In the genomic region with DNA sequence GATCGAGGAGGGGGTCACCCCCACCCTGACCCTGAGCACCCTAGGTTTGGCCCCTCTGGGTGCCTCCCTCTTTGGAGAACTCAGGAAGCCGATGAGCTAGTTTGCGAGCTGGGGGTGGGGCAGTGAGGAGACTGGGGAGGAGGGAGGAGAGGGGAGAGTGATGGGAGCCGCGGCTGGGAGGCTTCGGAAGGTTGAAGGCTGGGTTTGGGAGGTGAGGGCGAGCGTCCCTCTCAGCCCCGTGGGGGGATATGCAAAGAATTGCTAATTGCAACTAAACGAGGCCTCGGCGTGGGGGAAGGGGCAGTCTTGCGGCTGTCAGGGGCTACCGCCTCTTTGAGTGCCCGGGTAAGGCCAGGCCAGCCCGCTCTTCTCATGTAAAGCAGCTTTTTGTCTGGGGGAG, we compare ENCODE assay signal across 28 cellular contexts. TPM values are rescaled to one million over a fixed set of nuclear protein-coding genes. Genes with fewer than 3 reads are reported as not detected.
DNase-seq lines count a peak whose midpoint lies in the region; ATAC-seq, FAIRE-seq and TF ChIP-seq lines count a peak whose summit lies in the region.
"Had no signal": no experiment of that assay in that cellular context is flagged by ENCODE, and none has a peak within 500 bp of the region (broad histone marks: within the 10 kb centered on the region; RNA-seq: fewer than 3 reads in every experiment).

No MANE protein-coding gene starts in this region.

- no peak overlapping the region for H2AK5ac ChIP-seq in mesendoderm (ENCODE audit: low read length)

- peak overlapping the region; percentile 81 for H3K18ac ChIP-seq in mesendoderm (ENCODE audit: low read length)

- no peaks in the 10 kb centered on the region for H4K20me1 ChIP-seq in Loucy (ENCODE audit: insufficient read depth, low read length, poor library complexity, severe bottlenecking)

- no peak overlapping the region for H2BK15ac ChIP-seq in mesendoderm (replicated peaks; ENCODE audit: low read depth)

- no peak overlapping the region for H3K23ac ChIP-seq in mesendoderm (ENCODE audit: low read length)

- H3K36me3 ChIP-seq in Loucy (ENCODE audit: insufficient read depth, low read length): no peaks in the 10 kb centered on the region
- no peaks in the 10 kb centered on the region for H3K36me3 ChIP-seq in endodermal cell (ENCODE audit: control insufficient read depth, insufficient read depth, low read length)
- H3K36me3 ChIP-seq in mesendoderm (ENCODE audit: control insufficient read depth, insufficient read depth, low read length): no peaks in the 10 kb centered on the region
- no peaks in the 10 kb centered on the region for H3K36me3 ChIP-seq in adrenal gland (replicated peaks in 1 of 2)
- H3K36me3 ChIP-seq: colonic mucosa, left ventricle myocardium inferior, sigmoid colon, SJSA1, tibial nerve had no signal

- H3K4me3 ChIP-seq in A549 (no peak overlapping the region), Loucy (ENCODE audit: low read length, poor library complexity, severe bottlenecking) (no peak overlapping the region), endodermal cell (ENCODE audit: low read length) (no peak overlapping the region), mesendoderm (ENCODE audit: low read length) (no peak overlapping the region), adrenal gland (no peak overlapping the region)
- H3K4me3 ChIP-seq: colonic mucosa, left ventricle myocardium inferior, sigmoid colon, SJSA1, tibial nerve had no signal

- no peak for TF ChIP-seq EP300 in A549 (IDR thresholded peaks at IDR 0.05)

- H2BK120ac ChIP-seq in mesendoderm (ENCODE audit: low read depth, low read length): no peak overlapping the region

- H3K4me3 Mint-ChIP-seq in endodermal cell (peak overlapping the region; percentile 32), endothelial cell (ENCODE audit: unreplicated experiment) (no peak overlapping the region)
- H3K4me3 Mint-ChIP-seq: activated T-cell treated with anti-CD3 and anti-CD28 coated beads, Interleukin-2, amount 50 U/mL, for 4 hours; CD8-positive, alpha-beta T cell; naive thymus-derived CD8-positive, alpha-beta T cell; stimulated activated naive CD8-positive, alpha-beta T cell treated with anti-CD3 and anti-CD28 coated beads, Interleukin-15, amount 100 ng/mL, for 72 hours had no signal

- no peaks in the 10 kb centered on the region for H3K79me1 ChIP-seq in mesendoderm (ENCODE audit: low read length)

- FAIRE-seq in A549 (lab: Jason Lieb, UNC): no peak
- FAIRE-seq: endometrium, GM18507 had no signal

- DNase-seq in A549 (ENCODE audit: low read depth in 1 of 2, low spot score in 1 of 2) (no peak), endodermal cell (peak; percentile 99), mesendoderm (peak; percentile 96), adrenal gland (no peak), endothelial cell (ENCODE audit: low spot score) (no peak), ureter (ENCODE audit: low spot score) (no peak)
- DNase-seq in activated CD4-positive, alpha-beta T cell treated with anti-CD3 and anti-CD28 coated beads, Interleukin-2, amount 50 U/mL, for 48 hours: no peak
- DNase-seq: 8988T; activated CD4-positive, alpha-beta T cell treated with anti-CD3 and anti-CD28 coated beads for 1 hour; activated T-cell treated with anti-CD3 and anti-CD28 coated beads, Interleukin-2, amount 50 U/mL, for 4 hours; CD8-positive, alpha-beta T cell; colonic mucosa; GDM1; GOT3; left ventricle myocardium inferior; midbrain; MV-4-11; naive thymus-derived CD8-positive, alpha-beta T cell; NCI-H1694; sigmoid colon; stimulated activated CD4-positive, alpha-beta T cell treated with anti-CD3 and anti-CD28 coated beads, Interleukin-15, amount 100 ng/mL, for 24 hours; stimulated activated naive CD8-positive, alpha-beta T cell treated with anti-CD3 and anti-CD28 coated beads, Interleukin-15, amount 100 ng/mL, for 72 hours; T-helper 1 cell had no signal

- peaks cover 58% of the 10 kb centered on the region for H3K4me1 Mint-ChIP-seq in endodermal cell
- peaks cover 30% of the 10 kb centered on the region for H3K4me1 Mint-ChIP-seq in endothelial cell (ENCODE audit: unreplicated experiment)
- H3K4me1 Mint-ChIP-seq: naive thymus-derived CD8-positive, alpha-beta T cell; stimulated activated naive CD8-positive, alpha-beta T cell treated with anti-CD3 and anti-CD28 coated beads, Interleukin-15, amount 100 ng/mL, for 72 hours had no signal

- TF ChIP-seq POLR2A in A549 (IDR thresholded peaks at IDR 0.05; ENCODE audit: low read length) (no peak), adrenal gland (IDR thresholded peaks at IDR 0.05) (no peak)

- no peaks in the 10 kb centered on the region for H3F3A ChIP-seq in Loucy (ENCODE audit: low read depth)

- H3K9me3 Mint-ChIP-seq in endodermal cell: peaks cover 4% of the 10 kb centered on the region
- no peaks in the 10 kb centered on the region for H3K9me3 Mint-ChIP-seq in endothelial cell (ENCODE audit: unreplicated experiment)
- H3K9me3 Mint-ChIP-seq: activated T-cell treated with anti-CD3 and anti-CD28 coated beads, Interleukin-2, amount 50 U/mL, for 4 hours; CD8-positive, alpha-beta T cell; naive thymus-derived CD8-positive, alpha-beta T cell; stimulated activated naive CD8-positive, alpha-beta T cell treated with anti-CD3 and anti-CD28 coated beads, Interleukin-15, amount 100 ng/mL, for 72 hours had no signal

- peak overlapping the region; percentile 56 for H3K56ac ChIP-seq in mesendoderm (ENCODE audit: low read length)

- H3K4me1 ChIP-seq in A549 (peaks cover 57% of the 10 kb centered on the region), Loucy (ENCODE audit: insufficient read depth, low read length, poor library complexity, severe bottlenecking) (peaks cover 54% of the 10 kb centered on the region), endodermal cell (ENCODE audit: control insufficient read depth, insufficient read depth, low read length) (peaks cover 9% of the 10 kb centered on the region), mesendoderm (ENCODE audit: control insufficient read depth, low read depth, low read length) (peaks cover 31% of the 10 kb centered on the region), adrenal gland (replicated peaks in 1 of 2) (peaks cover 0 to 5% of the 10 kb centered on the region in 2 donors)
- H3K4me1 ChIP-seq: colonic mucosa, left ventricle myocardium inferior had no signal

- peak overlapping the region; percentile 55 for H3K27ac Mint-ChIP-seq in endodermal cell
- H3K27ac Mint-ChIP-seq in endothelial cell (ENCODE audit: unreplicated experiment): no peak overlapping the region
- H3K27ac Mint-ChIP-seq: CD8-positive, alpha-beta T cell; naive thymus-derived CD8-positive, alpha-beta T cell; stimulated activated naive CD8-positive, alpha-beta T cell treated with anti-CD3 and anti-CD28 coated beads, Interleukin-15, amount 100 ng/mL, for 72 hours had no signal

- H3K79me2 ChIP-seq in Loucy (ENCODE audit: insufficient read depth, low read length) (no peaks in the 10 kb centered on the region), mesendoderm (ENCODE audit: control insufficient read depth, insufficient read depth, low read length) (no peaks in the 10 kb centered on the region)

- no peak overlapping the region for H2AFZ ChIP-seq in Loucy (ENCODE audit: low read length)

- H4K5ac ChIP-seq in mesendoderm (ENCODE audit: low read length): no peak overlapping the region

- H3K4me2 ChIP-seq in A549 (no peak overlapping the region), Loucy (ENCODE audit: low read depth, low read length, poor library complexity, severe bottlenecking) (peak overlapping the region; percentile 20), mesendoderm (ENCODE audit: low read length) (peak overlapping the region; percentile 10)

- H3K4ac ChIP-seq in mesendoderm (ENCODE audit: low read depth, low read length): peak overlapping the region; percentile 22

- H3K27ac ChIP-seq in A549 (peak overlapping the region; percentile 93 to 94), endodermal cell (ENCODE audit: low read depth, low read length) (peak overlapping the region; percentile 85), mesendoderm (ENCODE audit: low read depth, low read length) (peak overlapping the region; percentile 25), adrenal gland (no peak overlapping the region)
- H3K27ac ChIP-seq: colonic mucosa, left ventricle myocardium inferior, sigmoid colon, SJSA1, tibial nerve had no signal

- intact Hi-C loops in adrenal gland (cut with DNase I): loop anchor here in 1 of 2 donors (5.0 kb wide), 1 partner anchor 93 kb away; no protein-coding TSS in a partner anchor

- no peak for ATAC-seq in A549
- ATAC-seq: activated T-cell treated with anti-CD3 and anti-CD28 coated beads, Interleukin-2, amount 50 U/mL, for 4 hours; CD8-positive, alpha-beta T cell; naive thymus-derived CD8-positive, alpha-beta T cell; stimulated activated naive CD8-positive, alpha-beta T cell treated with anti-CD3 and anti-CD28 coated beads, Interleukin-15, amount 100 ng/mL, for 72 hours had no signal

- H3K36me3 Mint-ChIP-seq in endodermal cell (ENCODE audit: low read depth): no peaks in the 10 kb centered on the region
- no peaks in the 10 kb centered on the region for H3K36me3 Mint-ChIP-seq in endothelial cell (ENCODE audit: low read depth, unreplicated experiment)
- H3K36me3 Mint-ChIP-seq: CD8-positive, alpha-beta T cell; naive thymus-derived CD8-positive, alpha-beta T cell had no signal

- TF ChIP-seq CTCF in A549 (IDR thresholded peaks at IDR 0.05): no peak
- TF ChIP-seq CTCF in Loucy (conservative IDR thresholded peaks at IDR 0.05; ENCODE audit: low read length): no peak
- no peak for TF ChIP-seq CTCF in endodermal cell (conservative IDR thresholded peaks at IDR 0.05)
- no peak for TF ChIP-seq CTCF in adrenal gland (IDR thresholded peaks at IDR 0.05)
- no peak for TF ChIP-seq CTCF in endothelial cell (IDR thresholded peaks at IDR 0.05; ENCODE audit: unreplicated experiment)

- CTCF ChIA-PET in A549 (lab: Yijun Ruan, JAX): interaction anchor here (0.7 to 9.9 kb wide), 6 partner anchors 17 to 275 kb away, joined by 3 to 324 read pairs (median 4); partner anchors contain the start of gene FZD2

- H4K8ac ChIP-seq in mesendoderm (ENCODE audit: low read depth, low read length): no peak overlapping the region

- H3K27me3 Mint-ChIP-seq in endodermal cell (ENCODE audit: insufficient read depth) (peaks cover 50% of the 10 kb centered on the region), endothelial cell (ENCODE audit: unreplicated experiment) (peaks cover 16% of the 10 kb centered on the region)

- H3K9me2 ChIP-seq in Loucy (replicated peaks; ENCODE audit: low read depth, low read length): no peaks in the 10 kb centered on the region

- POLR2A ChIA-PET in A549 (lab: Yijun Ruan, JAX): interaction anchor here (1.3 kb wide), 1 partner anchor 17 kb away, joined by 9 read pairs; the partner anchor contains the start of gene FZD2

- TF ChIP-seq RAD21 in A549 (conservative IDR thresholded peaks at IDR 0.05 in 1 of 2, IDR thresholded peaks at IDR 0.05 in 1 of 2): no peak

- H2BK5ac ChIP-seq in mesendoderm (ENCODE audit: low read length): no peak overlapping the region

- H3K9me3 ChIP-seq in A549 (no peaks in the 10 kb centered on the region), Loucy (ENCODE audit: insufficient read depth, low read depth, low read length) (no peaks in the 10 kb centered on the region), endodermal cell (ENCODE audit: control insufficient read depth, low read length) (no peaks in the 10 kb centered on the region), adrenal gland (replicated peaks in 1 of 3) (no peaks in the 10 kb centered on the region)
- H3K9me3 ChIP-seq: colonic mucosa, left ventricle myocardium inferior, sigmoid colon, SJSA1, tibial nerve had no signal

- WGBS in A549 (ENCODE audit: missing lambda C conversion rate): 81% methylated on average over 16 of the region's 16 CpGs
- WGBS in endodermal cell (ENCODE audit: insufficient coverage in 1 of 2, insufficient read length in 1 of 2), 2 experiments: 12 to 21% methylated on average over 7 to 16 of the region's 16 CpGs
- WGBS in mesendoderm (ENCODE audit: extremely low coverage, insufficient coverage, low lambda C conversion rate): no CpG with 5 or more reads among the region's 16 CpGs
- 51 to 58% (median 57%) methylated on average over 12 to 16 of the region's 16 CpGs for WGBS in adrenal gland, 4 donors

- H3K27me3 ChIP-seq in Loucy (ENCODE audit: insufficient read depth, low read length, poor library complexity, severe bottlenecking) (no peaks in the 10 kb centered on the region), endodermal cell (ENCODE audit: control insufficient read depth, insufficient read depth, low read length, poor library complexity, severe bottlenecking) (no peaks in the 10 kb centered on the region), mesendoderm (ENCODE audit: insufficient read depth, low read length, poor library complexity) (peaks cover 5% of the 10 kb centered on the region), adrenal gland (peaks cover 8% of the 10 kb centered on the region)
- H3K27me3 ChIP-seq: colonic mucosa, SJSA1 had no signal

- H3K9ac ChIP-seq in Loucy (ENCODE audit: low read depth, low read length, poor library complexity, severe bottlenecking): no peak overlapping the region
- H3K9ac ChIP-seq in endodermal cell (ENCODE audit: extremely low read depth, low read length, poor library complexity, severe bottlenecking): no peak overlapping the region
- H3K9ac ChIP-seq in mesendoderm (ENCODE audit: low read length): no peak overlapping the region

RNA-seq across cellular contexts. Expression of gene FZD2, which starts 17.6 kb away (rescaled TPM):
- polyA plus RNA-seq in A549 (2011; rRNA removed): 25.8 and 26.9 TPM in 2 replicates
- 61.7 and 106 TPM in 2 replicates for polyA plus RNA-seq in A549 (2012; cell fraction: cytosol; rRNA removed)
- polyA plus RNA-seq in A549 (2012; cell fraction: nucleus; rRNA removed): 144 and 234 TPM in 2 replicates
- polyA plus RNA-seq in A549 (2017; fragmentation: RNase III; extraction: RNeasy Plus Mini Kit Qiagen cat#74134 plus additional on column Dnase treatment): 42.0 to 62.4 TPM (median 54.9 TPM) in 3 replicates
- 33.1 and 61.1 TPM in 2 replicates for polyA minus RNA-seq in A549 (2011; rRNA and poly(A)+ RNA removed)
- 10 to 100 TPM; 20.6 to 21.9 TPM for total RNA-seq in endodermal cell
- 65.2 TPM for polyA plus RNA-seq in endodermal cell (2013, experiment 1 of 2)
- 64.6 TPM for polyA plus RNA-seq in endodermal cell (2013, experiment 2 of 2)
- 4.3 TPM for polyA plus RNA-seq in mesendoderm (2013, experiment 1 of 2)
- polyA plus RNA-seq in mesendoderm (2013, experiment 2 of 2): 4.5 TPM
- 1 to 10 TPM; 2.3 to 9.1 (median 3.4) TPM for total RNA-seq in adrenal gland
- 1 to 10 TPM in 2 of 3 donors, under 1 TPM in 1; 0.18 to 2.7 (median 2.3) TPM for polyA plus RNA-seq in adrenal gland
- total RNA-seq in endothelial cell (ENCODE audit: unreplicated experiment): 12.9 TPM
- 3.9 TPM for total RNA-seq in ureter
- total RNA-seq: CD8-positive, alpha-beta T cell had no signal

RNA-seq across cellular contexts. Expression of gene GPATCH8, which starts 36.5 kb away (rescaled TPM):
- polyA plus RNA-seq in A549 (2011; rRNA removed): 24.9 and 27.3 TPM in 2 replicates
- 10.2 and 11.2 TPM in 2 replicates for polyA plus RNA-seq in A549 (2012; cell fraction: cytosol; rRNA removed)
- 28.3 and 30.8 TPM in 2 replicates for polyA plus RNA-seq in A549 (2012; cell fraction: nucleus; rRNA removed)
- polyA plus RNA-seq in A549 (2017; fragmentation: RNase III; extraction: RNeasy Plus Mini Kit Qiagen cat#74134 plus additional on column Dnase treatment): 20.6 to 21.7 TPM (median 21.7 TPM) in 3 replicates
- 24.0 and 25.0 TPM in 2 replicates for polyA minus RNA-seq in A549 (2011; rRNA and poly(A)+ RNA removed)
- 10 to 100 TPM; 49.9 to 55.2 TPM for total RNA-seq in endodermal cell
- polyA plus RNA-seq in endodermal cell (2013, experiment 1 of 2): 33.0 TPM
- 31.2 TPM for polyA plus RNA-seq in endodermal cell (2013, experiment 2 of 2)
- 27.3 TPM for polyA plus RNA-seq in mesendoderm (2013, experiment 1 of 2)
- polyA plus RNA-seq in mesendoderm (2013, experiment 2 of 2): 27.6 TPM
- total RNA-seq in adrenal gland: 10 to 100 TPM; 13.6 to 33.6 (median 30.4) TPM
- 10 to 100 TPM in 2 of 3 donors, 1 to 10 TPM in 1; 7.2 to 30.0 (median 15.5) TPM for polyA plus RNA-seq in adrenal gland
- total RNA-seq in endothelial cell (ENCODE audit: unreplicated experiment): 53.3 TPM
- 66.5 TPM for total RNA-seq in ureter

Comparison
In these comparisons a context has a peak if more than half of its experiments do, and no peak if none do; other contexts are left out.
1. DNase-seq: peak in endodermal cell (single experiment) and mesendoderm (single experiment); none in A549 (0 of 2), adrenal gland (0 of 7), endothelial cell (single experiment), activated CD4-positive, alpha-beta T cell treated with anti-CD3 and anti-CD28 coated beads, Interleukin-2, amount 50 U/mL, for 48 hours (0 of 2) and ureter (single experiment).
2. H3K27ac ChIP-seq: peak in A549 (2 of 2), endodermal cell (single experiment) and mesendoderm (single experiment); none in adrenal gland (0 of 5).